28 cellular contexts compared by ENCODE assay signal in the genomic region with DNA sequence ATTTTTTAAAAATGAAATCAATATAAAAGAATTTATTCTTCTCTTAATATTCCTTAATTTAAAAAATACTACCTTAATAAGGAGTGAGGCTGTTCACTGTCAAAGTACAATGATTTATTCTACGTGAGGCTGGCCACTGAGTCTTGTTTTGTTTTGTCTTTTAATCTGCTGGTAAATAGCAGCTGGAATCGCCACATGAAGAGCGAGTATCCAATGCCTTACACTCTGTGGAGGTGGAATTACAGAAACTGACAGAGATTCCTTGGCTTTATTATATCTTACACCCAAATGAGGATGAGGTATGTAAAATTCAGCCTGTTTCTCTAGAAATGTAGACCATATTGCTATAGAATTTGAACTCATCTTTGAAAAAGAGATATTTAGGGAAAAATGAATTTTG.
"Had no signal": no experiment of that assay in that cellular context is flagged by ENCODE, and none has a peak within 500 bp of the region (broad histone marks: within the 10 kb centered on the region; RNA-seq: fewer than 3 reads in every experiment).

No MANE protein-coding gene starts in this region.

- H2AFZ ChIP-seq: neural progenitor cell, parathyroid adenoma had no signal

- H3K27ac Mint-ChIP-seq: natural killer cell; nephron; neural progenitor cell; progenitor cell of endocrine pancreas; stimulated activated memory B cell treated with anti-CD40 and anti-IgM and Interleukin-4, amounts not matched to agents 10 μg/mL and 1 μg/mL and 100 μg/mL, for 72 hours; type B pancreatic cell had no signal

- H3K4me1 ChIP-seq: parathyroid adenoma, psoas muscle, right lobe of liver, testis, tibial artery, transverse colon, upper lobe of right lung, uterus had no signal

- DNase-seq: natural killer cell; occipital lobe; ovary; posterior cingulate gyrus; psoas muscle; right lobe of liver; sigmoid colon; small intestine; stimulated activated CD4-positive, alpha-beta T cell treated with anti-CD3 and anti-CD28 coated beads, Interleukin-15, amount 100 ng/mL, for 24 hours; stimulated activated CD4-positive, alpha-beta T cell treated with anti-CD3 and anti-CD28 coated beads, Interleukin-2, amount 100 ng/mL, for 24 hours; stimulated activated CD4-positive, alpha-beta T cell treated with anti-CD3 and anti-CD28 coated beads, Interleukin-2, amount 100 ng/mL, for 48 hours; stimulated activated CD4-positive, alpha-beta T cell treated with anti-CD3 and anti-CD28 coated beads, Interleukin-4, amount 100 ng/mL, for 24 hours; stimulated activated naive CD4-positive, alpha-beta T cell; stimulated activated naive CD8-positive, alpha-beta T cell treated with anti-CD3 and anti-CD28 coated beads, Interleukin-15, amount 100 ng/mL, for 72 hours; stimulated activated naive CD8-positive, alpha-beta T cell treated with anti-CD3 and anti-CD28 coated beads, Interleukin-15, Interleukin-2, amounts not matched to agents 100 U/mL and 50 U/mL, for 24 hours; testis; tibial artery; transverse colon; upper lobe of right lung; uterus had no signal

- H3K36me3 ChIP-seq: neural progenitor cell, ovary, right lobe of liver, uterus had no signal

- H3K27ac ChIP-seq: neural progenitor cell, ovary, parathyroid adenoma, psoas muscle, right lobe of liver, sigmoid colon, suprapubic skin, testis, tibial artery, transverse colon, upper lobe of right lung, uterus had no signal

- H3K9me3 Mint-ChIP-seq: natural killer cell; nephron; neural progenitor cell; stimulated activated memory B cell treated with anti-CD40 and anti-IgM and Interleukin-4, amounts not matched to agents 10 μg/mL and 1 μg/mL and 100 μg/mL, for 72 hours; stimulated activated naive CD8-positive, alpha-beta T cell treated with anti-CD3 and anti-CD28 coated beads, Interleukin-15, amount 100 ng/mL, for 72 hours; type B pancreatic cell had no signal

- FAIRE-seq: small intestine had no signal

- H3K9me3 ChIP-seq: ovary, psoas muscle, right lobe of liver, sigmoid colon, suprapubic skin, testis, tibial artery, transverse colon, upper lobe of right lung, uterus had no signal

- H3K4me3 ChIP-seq: neural progenitor cell, ovary, psoas muscle, right lobe of liver, sigmoid colon, suprapubic skin, testis, tibial artery, transverse colon, upper lobe of right lung, uterus had no signal

- H3K9ac ChIP-seq: neural progenitor cell, parathyroid adenoma had no signal

- H3K4me2 ChIP-seq: neural progenitor cell had no signal

- H3K27me3 Mint-ChIP-seq: progenitor cell of endocrine pancreas; stimulated activated memory B cell treated with anti-CD40 and anti-IgM and Interleukin-4, amounts not matched to agents 10 μg/mL and 1 μg/mL and 100 μg/mL, for 72 hours; stimulated activated naive CD8-positive, alpha-beta T cell treated with anti-CD3 and anti-CD28 coated beads, Interleukin-15, amount 100 ng/mL, for 72 hours; type B pancreatic cell had no signal

- H3K36me3 Mint-ChIP-seq: natural killer cell; neural progenitor cell; stimulated activated memory B cell treated with anti-CD40 and anti-IgM and Interleukin-4, amounts not matched to agents 10 μg/mL and 1 μg/mL and 100 μg/mL, for 72 hours had no signal

- H3K4me3 Mint-ChIP-seq: natural killer cell; nephron; neural progenitor cell; stimulated activated memory B cell treated with anti-CD40 and anti-IgM and Interleukin-4, amounts not matched to agents 10 μg/mL and 1 μg/mL and 100 μg/mL, for 72 hours; stimulated activated naive CD8-positive, alpha-beta T cell treated with anti-CD3 and anti-CD28 coated beads, Interleukin-15, amount 100 ng/mL, for 72 hours; type B pancreatic cell had no signal

- H3K79me2 ChIP-seq: parathyroid adenoma had no signal

- H3K27me3 ChIP-seq: neural progenitor cell, ovary, right lobe of liver, sigmoid colon, suprapubic skin, testis, tibial artery, transverse colon, upper lobe of right lung, uterus had no signal

- ATAC-seq: natural killer cell; psoas muscle; right cardiac atrium; right lobe of liver; stimulated activated memory B cell treated with anti-CD40 and anti-IgM and Interleukin-4, amounts not matched to agents 10 μg/mL and 1 μg/mL and 100 μg/mL, for 72 hours; stimulated activated naive CD8-positive, alpha-beta T cell treated with anti-CD3 and anti-CD28 coated beads, Interleukin-15, amount 100 ng/mL, for 72 hours; stimulated activated naive CD8-positive, alpha-beta T cell treated with anti-CD3 and anti-CD28 coated beads, Interleukin-15, Interleukin-2, amounts not matched to agents 100 U/mL and 50 U/mL, for 24 hours; upper lobe of right lung had no signal

- H3K4me1 Mint-ChIP-seq: natural killer cell; nephron; stimulated activated memory B cell treated with anti-CD40 and anti-IgM and Interleukin-4, amounts not matched to agents 10 μg/mL and 1 μg/mL and 100 μg/mL, for 72 hours; stimulated activated naive CD8-positive, alpha-beta T cell treated with anti-CD3 and anti-CD28 coated beads, Interleukin-15, amount 100 ng/mL, for 72 hours had no signal
